In the genomic region with DNA sequence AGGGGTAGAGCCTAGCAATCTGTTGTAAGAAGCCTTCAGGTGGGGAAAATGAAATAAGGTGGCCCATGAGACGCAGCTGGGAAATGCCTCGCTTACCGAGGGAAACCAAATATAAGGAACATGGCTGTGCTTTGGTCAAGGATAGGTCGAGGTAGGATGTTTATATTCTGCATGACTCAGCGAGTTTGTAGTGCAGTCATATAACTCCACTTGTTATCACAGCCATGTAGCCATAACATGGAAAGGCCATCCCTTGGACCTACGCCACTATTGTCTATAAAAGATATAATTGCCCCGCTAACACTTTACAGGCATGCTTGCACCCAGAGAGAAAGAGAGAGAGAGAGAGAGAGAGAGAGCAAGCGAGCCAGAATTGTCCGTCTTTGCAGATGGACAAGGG, we compare ENCODE assay signal across 23 cellular contexts.
DNase-seq lines count a peak whose midpoint lies in the region; ATAC-seq, FAIRE-seq and TF ChIP-seq lines count a peak whose summit lies in the region.
"Had no signal": no experiment of that assay in that cellular context is flagged by ENCODE, and none has a peak within 500 bp of the region (broad histone marks: within the 10 kb centered on the region; RNA-seq: fewer than 3 reads in every experiment).

No MANE protein-coding gene starts in this region.

- H3K27me3 Mint-ChIP-seq in astrocyte (ENCODE audit: low read depth, unreplicated experiment) (peaks cover 1% of the 10 kb centered on the region), nephron progenitor cell (ENCODE audit: low read depth, poor library complexity) (no peaks in the 10 kb centered on the region)
- H3K27me3 Mint-ChIP-seq: CD4-positive, CD25-positive, alpha-beta regulatory T cell had no signal

- no peak for TF ChIP-seq POLR2A in A549 (IDR thresholded peaks at IDR 0.05; ENCODE audit: low read length)

- H3K9me3 Mint-ChIP-seq in astrocyte (ENCODE audit: unreplicated experiment) = no peaks in the 10 kb centered on the region
- peaks cover 17% of the 10 kb centered on the region for H3K9me3 Mint-ChIP-seq in nephron progenitor cell

- POLR2A ChIA-PET in A549 (lab: Yijun Ruan, JAX) = no interaction called here

- H3K27ac ChIP-seq in A549 (no peak overlapping the region), astrocyte (ENCODE audit: low read depth, low read length) (no peak overlapping the region)
- H3K27ac ChIP-seq: 22Rv1, BLaER1 had no signal

- no peak overlapping the region for H3K9ac ChIP-seq in astrocyte (ENCODE audit: low read length)
- H3K9ac ChIP-seq: BLaER1 had no signal

- CTCF ChIA-PET in A549 (lab: Yijun Ruan, JAX) = no interaction called here

- H3K4me3 ChIP-seq in A549 = no peak overlapping the region
- H3K4me3 ChIP-seq in astrocyte (ENCODE audit: insufficient read depth, low read depth, low read length) = no peak overlapping the region
- H3K4me3 ChIP-seq: BLaER1 had no signal

- DNase-seq in A549 (ENCODE audit: low read depth in 1 of 2, low spot score in 1 of 2) = no peak
- no peak for DNase-seq in astrocyte (ENCODE audit: low read depth)
- DNase-seq in left colon = no peak
- no peak for DNase-seq in nephron progenitor cell
- DNase-seq in NCI-H2227 treated with DMSO at 0.1 percent for 48 hours (lab: John Stamatoyannopoulos, UW) = no peak
- no peak for DNase-seq in SK-N-DZ (ENCODE audit: low spot score)
- no peak for DNase-seq in islet precursor cell
- DNase-seq in dedifferentiated amniotic fluid mesenchymal stem cell (ENCODE audit: extremely low spot score) = no peak
- DNase-seq: BE2C; C1 segment of cervical spinal cord; CD4-positive, alpha-beta memory T cell; CD4-positive, CD25-positive, alpha-beta regulatory T cell; CD8-positive, alpha-beta memory T cell; COR-L47; DMS79 treated with DMSO at 0.1 percent for 48 hours; GF-D8 had no signal

- H2AFZ ChIP-seq in astrocyte (ENCODE audit: low read depth, low read length) = no peak overlapping the region

- H3K4me1 ChIP-seq in A549 (no peaks in the 10 kb centered on the region), astrocyte (ENCODE audit: insufficient read depth, low read length) (no peaks in the 10 kb centered on the region)
- H3K4me1 ChIP-seq: BE2C, BLaER1 had no signal

- no peaks in the 10 kb centered on the region for H3K36me3 ChIP-seq in astrocyte (ENCODE audit: insufficient read depth, low read length)
- H3K36me3 ChIP-seq: BE2C, BLaER1 had no signal

- H3K4me3 Mint-ChIP-seq in astrocyte (ENCODE audit: unreplicated experiment) (no peak overlapping the region), nephron progenitor cell (no peak overlapping the region)
- H3K4me3 Mint-ChIP-seq: CD14-positive monocyte; CD4-positive, alpha-beta memory T cell; CD4-positive, CD25-positive, alpha-beta regulatory T cell; CD8-positive, alpha-beta memory T cell had no signal

- TF ChIP-seq EP300 in A549 (IDR thresholded peaks at IDR 0.05) = no peak

- no peak for ATAC-seq in A549
- peak; percentile 86 for ATAC-seq in left colon

- no peak for TF ChIP-seq CTCF in A549 (IDR thresholded peaks at IDR 0.05)
- no peak for TF ChIP-seq CTCF in astrocyte (IDR thresholded peaks at IDR 0.05; ENCODE audit: insufficient read depth, low read depth, low read length)
- TF ChIP-seq CTCF in nephron progenitor cell (IDR thresholded peaks at IDR 0.05) = no peak

- H3K27ac Mint-ChIP-seq in astrocyte (ENCODE audit: unreplicated experiment) = no peak overlapping the region
- peak overlapping the region; percentile 3 for H3K27ac Mint-ChIP-seq in nephron progenitor cell
- H3K27ac Mint-ChIP-seq: CD14-positive monocyte; CD4-positive, alpha-beta memory T cell; CD4-positive, CD25-positive, alpha-beta regulatory T cell; CD8-positive, alpha-beta memory T cell had no signal

- 28% methylated on average over 8 of the region's 9 CpGs for WGBS in A549 (ENCODE audit: missing lambda C conversion rate)

- H3K9me3 ChIP-seq in A549 = no peaks in the 10 kb centered on the region
- no peaks in the 10 kb centered on the region for H3K9me3 ChIP-seq in astrocyte (ENCODE audit: insufficient read depth, low read depth, low read length)
- H3K9me3 ChIP-seq: BE2C, BLaER1 had no signal

- no peaks in the 10 kb centered on the region for H3K36me3 Mint-ChIP-seq in astrocyte (ENCODE audit: low read depth, unreplicated experiment)
- no peaks in the 10 kb centered on the region for H3K36me3 Mint-ChIP-seq in nephron progenitor cell (ENCODE audit: low read depth)
- H3K36me3 Mint-ChIP-seq: CD14-positive monocyte; CD4-positive, alpha-beta memory T cell; CD4-positive, CD25-positive, alpha-beta regulatory T cell; CD8-positive, alpha-beta memory T cell had no signal

- FAIRE-seq in A549 (lab: Jason Lieb, UNC) (no peak), astrocyte (lab: Jason Lieb, UNC) (peak; percentile 9)
- FAIRE-seq: A204.1, G401.6, GM12891, GM19239 had no signal

- H3K79me2 ChIP-seq in astrocyte (ENCODE audit: insufficient read depth, low read length) = no peaks in the 10 kb centered on the region

- H3K4me1 Mint-ChIP-seq in astrocyte (ENCODE audit: low read depth, unreplicated experiment) (no peaks in the 10 kb centered on the region), nephron progenitor cell (peaks cover 5% of the 10 kb centered on the region)
- H3K4me1 Mint-ChIP-seq: CD14-positive monocyte; CD4-positive, alpha-beta memory T cell; CD4-positive, CD25-positive, alpha-beta regulatory T cell; CD8-positive, alpha-beta memory T cell had no signal

- H3K4me2 ChIP-seq in A549 = no peak overlapping the region
- no peak overlapping the region for H3K4me2 ChIP-seq in astrocyte (ENCODE audit: low read length)
- H3K4me2 ChIP-seq: BLaER1 had no signal

- intact Hi-C loops in left colon (cut with DNase I, micrococcal nuclease) = no loop called here

- TF ChIP-seq RAD21 in A549 (conservative IDR thresholded peaks at IDR 0.05 in 1 of 2, IDR thresholded peaks at IDR 0.05 in 1 of 2) = no peak

- H4K20me1 ChIP-seq in astrocyte (ENCODE audit: insufficient read depth, low read length) = no peaks in the 10 kb centered on the region

- H3K27me3 ChIP-seq in astrocyte (ENCODE audit: insufficient read depth, low read length) = no peaks in the 10 kb centered on the region
- H3K27me3 ChIP-seq: BE2C had no signal

TF ChIP-seq in A549, 52 proteins besides CTCF, POLR2A, EP300 and RAD21:
- peak; percentile 19 for TF ChIP-seq MAFK (IDR thresholded peaks at IDR 0.05; ENCODE audit: partially characterized antibody)
- no peak for TF ChIP-seq CEBPB (IDR thresholded peaks at IDR 0.05)
